In genomic region chr20:58906894-58907293, GRCh38 we compare ENCODE assay signal across 8 cellular contexts. TPM values are rescaled to one million over a fixed set of nuclear protein-coding genes. Genes with fewer than 3 reads are reported as not detected.
DNase-seq lines count a peak whose midpoint lies in the region; ATAC-seq and TF ChIP-seq lines count a peak whose summit lies in the region.

No MANE protein-coding gene starts in this region.

- DNase-seq in CD8-positive, alpha-beta memory T cell: no peak
- DNase-seq in NCI-H226 (peak; percentile 26), chondrocyte (ENCODE audit: low spot score) (no peak), AG08396 (ENCODE audit: low spot score) (no peak)

- POLR2A ChIA-PET in CD8-positive, alpha-beta memory T cell (lab: Charles Lee): interaction anchor here (2.0 kb wide), 1 partner anchor 17 kb away, joined by 8 read pairs; no protein-coding TSS in a partner anchor

- peaks cover 46% of the 10 kb centered on the region for H3K79me2 ChIP-seq in neural cell (replicated peaks; ENCODE audit: insufficient read depth, low read length)

- H3K4me1 Mint-ChIP-seq in CD8-positive, alpha-beta memory T cell: peaks cover 51 to 85% (median 61%) of the 10 kb centered on the region in 3 donors
- H3K4me1 Mint-ChIP-seq in chondrocyte (ENCODE audit: low read depth): peaks cover 61% of the 10 kb centered on the region

- H3K9me3 Mint-ChIP-seq in CD8-positive, alpha-beta memory T cell: no peaks in the 10 kb centered on the region
- H3K9me3 Mint-ChIP-seq in chondrocyte (ENCODE audit: low read depth): no peaks in the 10 kb centered on the region

- no peak overlapping the region for H3K27ac ChIP-seq in CD8-positive, alpha-beta memory T cell (ENCODE audit: low read depth, low read length)
- H3K27ac ChIP-seq in neural cell (ENCODE audit: low read length): peak overlapping the region; percentile 51

- CTCF ChIA-PET in CD8-positive, alpha-beta memory T cell (lab: Charles Lee): no interaction called here

- peaks cover 0 to 2% of the 10 kb centered on the region in 2 donors for H3K27me3 Mint-ChIP-seq in CD8-positive, alpha-beta memory T cell
- H3K27me3 Mint-ChIP-seq in chondrocyte (ENCODE audit: low read depth): no peaks in the 10 kb centered on the region

- TF ChIP-seq CTCF in chondrocyte (IDR thresholded peaks at IDR 0.05): no peak
- TF ChIP-seq CTCF in neural cell (IDR thresholded peaks at IDR 0.05; ENCODE audit: poor library complexity, severe bottlenecking): no peak

- no peak for ATAC-seq in HG03045 (IDR thresholded peaks at IDR 0.05; ENCODE audit: unreplicated experiment)
- ATAC-seq in HG03520 (IDR thresholded peaks at IDR 0.05; ENCODE audit: unreplicated experiment): no peak
- ATAC-seq in HG03095 (IDR thresholded peaks at IDR 0.05; ENCODE audit: unreplicated experiment): no peak

- H3K9ac ChIP-seq in neural cell (ENCODE audit: low read length): no peak overlapping the region

- no peak overlapping the region for H3K4me2 ChIP-seq in neural cell (ENCODE audit: low read length)

- H2AFZ ChIP-seq in neural cell (ENCODE audit: low read depth, low read length): no peak overlapping the region

- no peaks in the 10 kb centered on the region for H3F3A ChIP-seq in neural cell (ENCODE audit: insufficient read depth, low read length, poor library complexity, severe bottlenecking)

- peak overlapping the region; percentile 26 to 92 (median 78) for H3K4me3 Mint-ChIP-seq in CD8-positive, alpha-beta memory T cell
- peak overlapping the region; percentile 53 for H3K4me3 Mint-ChIP-seq in chondrocyte (ENCODE audit: unreplicated experiment)

- peaks cover 22% of the 10 kb centered on the region for H3K4me1 ChIP-seq in CD8-positive, alpha-beta memory T cell (ENCODE audit: insufficient read depth, low read length)

- H3K4me3 ChIP-seq in CD8-positive, alpha-beta memory T cell (ENCODE audit: low read length): no peak overlapping the region
- no peak overlapping the region for H3K4me3 ChIP-seq in neural cell (ENCODE audit: low read length)

- no peaks in the 10 kb centered on the region for H3K27me3 ChIP-seq in CD8-positive, alpha-beta memory T cell (ENCODE audit: insufficient read depth, low read length, poor library complexity, severe bottlenecking)
- no peaks in the 10 kb centered on the region for H3K27me3 ChIP-seq in neural cell (ENCODE audit: insufficient read depth, low read depth, low read length)

- no peaks in the 10 kb centered on the region for H3K9me3 ChIP-seq in CD8-positive, alpha-beta memory T cell (ENCODE audit: low read length)
- no peaks in the 10 kb centered on the region for H3K9me3 ChIP-seq in neural cell (ENCODE audit: low read length)

- H3K36me3 Mint-ChIP-seq in CD8-positive, alpha-beta memory T cell: peaks cover 16 to 95% (median 40%) of the 10 kb centered on the region in 3 donors
- H3K36me3 Mint-ChIP-seq in chondrocyte (ENCODE audit: low read depth): peaks cover 62% of the 10 kb centered on the region

- H3K27ac Mint-ChIP-seq in CD8-positive, alpha-beta memory T cell: peak overlapping the region; percentile 58 to 94 (median 90)
- H3K27ac Mint-ChIP-seq in chondrocyte (ENCODE audit: unreplicated experiment): peak overlapping the region; percentile 98

- H4K20me1 ChIP-seq in neural cell (ENCODE audit: insufficient read depth): peaks cover 3% of the 10 kb centered on the region

- no peak for TF ChIP-seq EP300 in neural cell (conservative IDR thresholded peaks at IDR 0.05; ENCODE audit: poor library complexity, severe bottlenecking)

- H3K36me3 ChIP-seq in CD8-positive, alpha-beta memory T cell (ENCODE audit: insufficient read depth, low read length): peaks cover 79% of the 10 kb centered on the region
- peaks cover 19% of the 10 kb centered on the region for H3K36me3 ChIP-seq in neural cell (ENCODE audit: insufficient read depth, low read length)

- H3K9me2 ChIP-seq in neural cell (ENCODE audit: insufficient read depth, low read length): no peaks in the 10 kb centered on the region

- no peak for TF ChIP-seq RAD21 in neural cell (conservative IDR thresholded peaks at IDR 0.05)

TF ChIP-seq in neural cell, 6 proteins besides CTCF, POLR2A, EP300 and RAD21:
- TF ChIP-seq, protein P1, sequence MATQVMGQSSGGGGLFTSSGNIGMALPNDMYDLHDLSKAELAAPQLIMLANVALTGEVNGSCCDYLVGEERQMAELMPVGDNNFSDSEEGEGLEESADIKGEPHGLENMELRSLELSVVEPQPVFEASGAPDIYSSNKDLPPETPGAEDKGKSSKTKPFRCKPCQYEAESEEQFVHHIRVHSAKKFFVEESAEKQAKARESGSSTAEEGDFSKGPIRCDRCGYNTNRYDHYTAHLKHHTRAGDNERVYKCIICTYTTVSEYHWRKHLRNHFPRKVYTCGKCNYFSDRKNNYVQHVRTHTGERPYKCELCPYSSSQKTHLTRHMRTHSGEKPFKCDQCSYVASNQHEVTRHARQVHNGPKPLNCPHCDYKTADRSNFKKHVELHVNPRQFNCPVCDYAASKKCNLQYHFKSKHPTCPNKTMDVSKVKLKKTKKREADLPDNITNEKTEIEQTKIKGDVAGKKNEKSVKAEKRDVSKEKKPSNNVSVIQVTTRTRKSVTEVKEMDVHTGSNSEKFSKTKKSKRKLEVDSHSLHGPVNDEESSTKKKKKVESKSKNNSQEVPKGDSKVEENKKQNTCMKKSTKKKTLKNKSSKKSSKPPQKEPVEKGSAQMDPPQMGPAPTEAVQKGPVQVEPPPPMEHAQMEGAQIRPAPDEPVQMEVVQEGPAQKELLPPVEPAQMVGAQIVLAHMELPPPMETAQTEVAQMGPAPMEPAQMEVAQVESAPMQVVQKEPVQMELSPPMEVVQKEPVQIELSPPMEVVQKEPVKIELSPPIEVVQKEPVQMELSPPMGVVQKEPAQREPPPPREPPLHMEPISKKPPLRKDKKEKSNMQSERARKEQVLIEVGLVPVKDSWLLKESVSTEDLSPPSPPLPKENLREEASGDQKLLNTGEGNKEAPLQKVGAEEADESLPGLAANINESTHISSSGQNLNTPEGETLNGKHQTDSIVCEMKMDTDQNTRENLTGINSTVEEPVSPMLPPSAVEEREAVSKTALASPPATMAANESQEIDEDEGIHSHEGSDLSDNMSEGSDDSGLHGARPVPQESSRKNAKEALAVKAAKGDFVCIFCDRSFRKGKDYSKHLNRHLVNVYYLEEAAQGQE (IDR thresholded peaks at IDR 0.05; ENCODE audit: borderline replicate concordance): no peak
- TF ChIP-seq MXI1 (conservative IDR thresholded peaks at IDR 0.05; ENCODE audit: poor library complexity, severe bottlenecking): no peak
- no peak for TF ChIP-seq SMC3 (conservative IDR thresholded peaks at IDR 0.05; ENCODE audit: poor library complexity)
- no peak for TF ChIP-seq POLR2AphosphoS5 (IDR thresholded peaks at IDR 0.05)
- no peak for TF ChIP-seq TAF1 (IDR thresholded peaks at IDR 0.05; ENCODE audit: low read depth)
- no peak for TF ChIP-seq EZH2 (IDR thresholded peaks at IDR 0.05; ENCODE audit: borderline replicate concordance, insufficient read depth, low read length, poor library complexity, severe bottlenecking)
TF ChIP-seq in neural cell: peak in this region for 0.

RNA-seq across cellular contexts. Expression of gene GNAS, which starts 54.4 kb away (rescaled TPM):
- 100 to 1,000 TPM; 637 to 666 TPM for total RNA-seq in CD8-positive, alpha-beta memory T cell
- 218 TPM for polyA plus RNA-seq in CD8-positive, alpha-beta memory T cell
- total RNA-seq in chondrocyte: 1,127 to 1,393 TPM (median 1,374 TPM) in 3 replicates
- 958 and 975 TPM in 2 replicates for polyA plus RNA-seq in neural cell
- 657 and 755 TPM in 2 replicates for polyA minus RNA-seq in neural cell

RNA-seq across cellular contexts. Expression of gene GNAS-AS1, which starts 56.2 kb away (rescaled TPM):
- under 1 TPM; 0.55 to 0.68 TPM for total RNA-seq in CD8-positive, alpha-beta memory T cell
- not detected for polyA plus RNA-seq in CD8-positive, alpha-beta memory T cell
- total RNA-seq in chondrocyte: 1.1 to 2.7 TPM (median 1.7 TPM) in 3 replicates
- 0.64 TPM in 1 of 2 replicates, not detected in the other for polyA plus RNA-seq in neural cell
- polyA minus RNA-seq in neural cell: 0.49 and 1.3 TPM in 2 replicates
